In the genomic region with DNA sequence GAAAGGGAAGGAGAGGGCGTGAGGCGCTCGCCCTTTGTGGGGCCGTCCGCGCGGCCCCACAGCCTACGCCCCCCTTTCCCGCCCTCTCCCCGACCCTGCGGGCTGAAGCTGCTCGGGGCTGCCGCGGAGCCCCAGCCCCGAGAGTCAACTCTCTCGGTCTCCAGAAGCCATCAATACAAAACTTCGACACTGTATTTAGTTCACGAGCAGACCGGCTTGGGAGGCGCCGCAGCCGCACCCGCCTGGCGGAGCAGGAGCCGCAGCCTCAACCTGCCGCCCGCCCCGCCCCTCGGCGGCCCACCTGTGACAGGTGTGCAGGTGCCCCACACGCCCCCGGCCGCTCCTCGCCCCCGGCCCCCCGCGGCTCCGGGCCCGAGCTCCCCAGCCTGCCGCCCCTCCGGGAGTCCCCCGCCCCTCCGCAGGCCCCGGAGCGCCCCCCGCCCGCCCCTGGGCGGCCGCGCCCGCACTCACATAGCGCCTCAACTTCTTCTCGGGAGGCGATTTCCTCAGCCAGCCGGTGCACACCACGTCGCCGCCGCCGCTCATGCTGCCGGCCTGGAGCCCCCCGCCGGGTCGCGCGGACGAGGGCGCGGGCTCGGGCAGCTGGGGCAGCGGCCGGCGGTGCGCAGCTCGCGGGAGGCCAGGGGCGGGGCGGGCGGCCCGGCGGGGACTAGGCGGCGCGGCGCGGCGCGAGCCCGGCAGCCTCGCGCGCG, we compare ENCODE assay signal across 8 cellular contexts. TPM values are rescaled to one million over a fixed set of nuclear protein-coding genes. Genes with fewer than 3 reads are reported as not detected.
A peak's percentile ranks its signal among the peaks of the same experiment; 100 is the strongest.
DNase-seq lines count a peak whose midpoint lies in the region; ATAC-seq and TF ChIP-seq lines count a peak whose summit lies in the region.

Gene GAB2, minus strand, starts transcription at position 646 of the 713 bp plus-strand sequence. Its CDS starts 100 bp downstream, at position 546.

- ATAC-seq in HG03354 (IDR thresholded peaks at IDR 0.05; ENCODE audit: poor library complexity, severe bottlenecking, unreplicated experiment) = peak; percentile 19
- no peak for ATAC-seq in activated B cell treated with CpG ODN at 0.5 μM for 24 hours (ENCODE audit: low read depth)
- peak; percentile 41 for ATAC-seq in esophagus mucosa
- peak in 1 of 3 donors; percentile 22 for ATAC-seq in natural killer cell
- no peak for ATAC-seq in GM18858 (IDR thresholded peaks at IDR 0.05; ENCODE audit: unreplicated experiment)

- no peaks in the 10 kb centered on the region for H3K9me3 Mint-ChIP-seq in activated B cell treated with CpG ODN at 0.5 μM for 24 hours
- H3K9me3 Mint-ChIP-seq in natural killer cell = no peaks in the 10 kb centered on the region

- no peak for TF ChIP-seq CTCF in activated B cell treated with CpG ODN at 0.5 μM for 24 hours (IDR thresholded peaks at IDR 0.05)
- no peak for TF ChIP-seq CTCF in natural killer cell (IDR thresholded peaks at IDR 0.05)

- H3K36me3 Mint-ChIP-seq in activated B cell treated with CpG ODN at 0.5 μM for 24 hours (ENCODE audit: low read depth) = peaks cover 4% of the 10 kb centered on the region
- no peaks in the 10 kb centered on the region for H3K36me3 Mint-ChIP-seq in natural killer cell

- CTCF ChIA-PET in activated B cell treated with CpG ODN at 0.5 μM for 24 hours (lab: Charles Lee) = interaction anchor here (1.2 to 5.4 kb wide), 3 partner anchors 11 to 147 kb away, joined by 3 to 90 read pairs (median 39); no protein-coding TSS in a partner anchor

- intact Hi-C loops in activated B cell treated with CpG ODN at 0.5 μM for 24 hours (cut with micrococcal nuclease) = loop anchor here (1.0 to 10.0 kb wide), 10 partner anchors 35 to 423 kb away; partner anchors contain the start of genes ALG8, INTS4, KCTD21 and NDUFC2
- intact Hi-C loops in natural killer cell (cut with micrococcal nuclease) = loop anchor here (1.0 kb wide), 1 partner anchor 147 kb away; no protein-coding TSS in a partner anchor

- DNase-seq in activated effector memory CD4-positive, alpha-beta T cell treated with anti-CD3 and anti-CD28 coated beads, Interleukin-2, amount 50 U/mL, for 16 hours = peak; percentile 76
- DNase-seq in activated effector memory CD4-positive, alpha-beta T cell treated with Interleukin-2 at 50 U/mL for 16 hours = no peak
- DNase-seq in activated B cell treated with CpG ODN at 0.5 μM for 24 hours (no peak), natural killer cell (no peak), middle frontal gyrus (ENCODE audit: extremely low spot score, low spot score) (no peak)

- H3K27ac Mint-ChIP-seq in activated B cell treated with CpG ODN at 0.5 μM for 24 hours = peak within 1 kb of the TSS; percentile 96
- peak within 1 kb of the TSS; percentile 71 to 91 for H3K27ac Mint-ChIP-seq in natural killer cell

- H3K4me1 Mint-ChIP-seq in activated B cell treated with CpG ODN at 0.5 μM for 24 hours (peaks cover 82% of the 10 kb centered on the region), natural killer cell (peaks cover 25 to 28% of the 10 kb centered on the region in 2 donors)

- POLR2A ChIA-PET in activated B cell treated with CpG ODN at 0.5 μM for 24 hours (lab: Charles Lee) = interaction anchor here (0.6 to 5.6 kb wide), 15 partner anchors 12 to 787 kb away, joined by 3 to 113 read pairs (median 6); partner anchors contain the start of genes ALG8, INTS4, KCTD21 and NARS2

- H3K27me3 Mint-ChIP-seq in activated B cell treated with CpG ODN at 0.5 μM for 24 hours = no peaks in the 10 kb centered on the region
- H3K27me3 Mint-ChIP-seq in natural killer cell (ENCODE audit: low read depth in 2 of 2) = peaks cover 20 to 38% of the 10 kb centered on the region in 2 donors

- peak within 1 kb of the TSS; percentile 98 for H3K4me3 Mint-ChIP-seq in activated B cell treated with CpG ODN at 0.5 μM for 24 hours
- H3K4me3 Mint-ChIP-seq in natural killer cell = peak within 1 kb of the TSS; percentile 97

RNA-seq across cellular contexts. Expression of gene GAB2, which starts in this region (rescaled TPM):
- 22.4 and 22.7 TPM in 2 replicates for total RNA-seq in activated B cell treated with CpG ODN at 0.5 μM for 24 hours
- 10.8 TPM for total RNA-seq in esophagus mucosa
- total RNA-seq in natural killer cell = 10 to 100 TPM in 1 of 3 donors, 1 to 10 TPM in 2; 4.3 to 58.4 (median 8.1) TPM

Comparison
In these comparisons a context has a peak if more than half of its experiments do, and no peak if none do; other contexts are left out.
1. ATAC-seq: peak in HG03354 (single experiment) and esophagus mucosa (single experiment); none in activated B cell treated with CpG ODN at 0.5 μM for 24 hours (single experiment) and GM18858 (single experiment).